In the genomic region with DNA sequence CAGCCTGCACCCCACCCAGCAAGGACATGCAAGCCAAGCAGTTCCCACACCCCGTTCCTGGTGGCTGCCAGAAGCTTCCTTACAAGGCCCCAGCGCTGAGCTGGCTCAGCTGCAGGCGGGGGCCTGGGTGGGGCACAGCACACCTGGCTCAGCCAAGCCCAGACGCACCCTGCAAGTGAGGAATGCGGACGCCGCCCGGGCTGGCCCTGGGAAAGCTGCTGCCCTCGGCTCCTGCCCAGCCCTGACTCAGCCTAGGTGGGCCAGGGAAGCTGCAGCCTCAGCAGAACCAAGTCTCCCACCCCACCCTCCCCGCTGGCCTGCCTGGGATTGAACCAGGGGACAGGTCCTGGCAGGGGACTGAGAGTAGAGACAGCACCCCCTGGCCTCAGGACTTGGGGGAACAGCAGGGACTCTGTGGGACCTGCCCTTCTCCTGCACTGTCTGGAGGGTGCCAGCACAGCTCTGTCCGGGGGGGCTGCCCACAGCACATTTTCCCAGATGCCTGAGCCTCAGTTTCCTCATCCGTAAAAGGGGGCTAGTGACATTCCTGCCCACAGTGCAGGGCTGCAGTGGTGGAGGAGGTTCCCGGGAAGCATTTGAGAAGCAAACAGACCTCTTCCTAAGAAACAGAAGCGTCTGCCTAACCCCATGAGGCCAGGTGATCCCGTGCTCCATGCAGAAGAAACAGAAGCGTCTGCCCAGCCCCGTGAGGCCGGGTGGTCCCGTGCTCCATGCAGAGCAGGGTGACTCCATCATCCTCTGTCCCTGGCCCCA, we compare ENCODE assay signal across 13 cellular contexts. TPM values are rescaled to one million over a fixed set of nuclear protein-coding genes. Genes with fewer than 3 reads are reported as not detected.
DNase-seq lines count a peak whose midpoint lies in the region; ATAC-seq and TF ChIP-seq lines count a peak whose summit lies in the region.
"Had no signal": no experiment of that assay in that cellular context is flagged by ENCODE, and none has a peak within 500 bp of the region (broad histone marks: within the 10 kb centered on the region; RNA-seq: fewer than 3 reads in every experiment).

No MANE protein-coding gene starts in this region.

- H3K27me3 ChIP-seq in H7 (ENCODE audit: control insufficient read depth, insufficient read depth, low read length), result no peaks in the 10 kb centered on the region
- no peaks in the 10 kb centered on the region for H3K27me3 ChIP-seq in spleen (replicated peaks in 1 of 7)
- no peaks in the 10 kb centered on the region for H3K27me3 ChIP-seq in CD4-positive, alpha-beta T cell (ENCODE audit: control insufficient read depth, insufficient read depth, low read length)

- intact Hi-C loops in spleen (cut with DNase I; ENCODE audit: low total_unique reads), result no loop called here
- intact Hi-C loops in CD4-positive, alpha-beta T cell (cut with DNase I, micrococcal nuclease), result no loop called here

- H3K4me1 ChIP-seq in spleen, result peaks cover 0 to 2% (median 0%) of the 10 kb centered on the region in 6 donors

- TF ChIP-seq POLR2A in spleen (IDR thresholded peaks at IDR 0.05), result no peak

- no peak overlapping the region for H3K4me3 Mint-ChIP-seq in CD4-positive, alpha-beta T cell
- H3K4me3 Mint-ChIP-seq: CD8-positive, alpha-beta T cell had no signal

- peak overlapping the region; percentile 100 for H3K27ac ChIP-seq in RWPE1
- H3K27ac ChIP-seq in spleen, result no peak overlapping the region
- no peak overlapping the region for H3K27ac ChIP-seq in CD4-positive, alpha-beta T cell (ENCODE audit: low read depth, low read length)

- no peaks in the 10 kb centered on the region for H3K27me3 Mint-ChIP-seq in CD4-positive, alpha-beta T cell

- POLR2A ChIA-PET in RWPE1 (lab: Yijun Ruan, JAX; ENCODE audit: low non-redundant PET), result interaction anchor here (0.6 to 1.4 kb wide), 8 partner anchors 9 to 35 kb away, joined by 3 to 6 read pairs (median 4); partner anchors contain the start of gene KRT17
- POLR2A ChIA-PET in CD4-positive, alpha-beta T cell (lab: Charles Lee), result interaction anchor here (0.9 kb wide), 1 partner anchor 12 kb away, joined by 4 read pairs; no protein-coding TSS in a partner anchor

- H3K4me1 Mint-ChIP-seq in CD4-positive, alpha-beta T cell (ENCODE audit: low read depth), result no peaks in the 10 kb centered on the region

- WGBS in spleen, 5 donors, result 77 to 91% (median 79%) methylated on average over 10 to 19 of the region's 19 CpGs

- no peak for ATAC-seq in HG02981 (IDR thresholded peaks at IDR 0.05; ENCODE audit: unreplicated experiment)
- no peak for ATAC-seq in CD4-positive, alpha-beta T cell (ENCODE audit: poor library complexity)
- no peak for ATAC-seq in HG03378 (IDR thresholded peaks at IDR 0.05; ENCODE audit: unreplicated experiment)
- ATAC-seq: CD8-positive, alpha-beta T cell had no signal

- H3K36me3 ChIP-seq in H7 (replicated peaks; ENCODE audit: control insufficient read depth, insufficient read depth, low read length), result no peaks in the 10 kb centered on the region
- no peaks in the 10 kb centered on the region for H3K36me3 ChIP-seq in spleen

- no peak for TF ChIP-seq CTCF in RWPE1 (conservative IDR thresholded peaks at IDR 0.05; ENCODE audit: low read depth)
- TF ChIP-seq CTCF in spleen (IDR thresholded peaks at IDR 0.05 in 8 of 11, conservative IDR thresholded peaks at IDR 0.05 in 3 of 11), result no peak
- TF ChIP-seq CTCF in CD4-positive, alpha-beta T cell (IDR thresholded peaks at IDR 0.05), result no peak
- no peak for TF ChIP-seq CTCF in GM10266 (IDR thresholded peaks at IDR 0.05; ENCODE audit: control insufficient read depth, insufficient read depth, low read depth, missing control alignments)

- no peaks in the 10 kb centered on the region for H3K9me3 Mint-ChIP-seq in CD4-positive, alpha-beta T cell
- H3K9me3 Mint-ChIP-seq: CD8-positive, alpha-beta T cell had no signal

- H3K9me3 ChIP-seq in spleen, result no peaks in the 10 kb centered on the region
- H3K9me3 ChIP-seq in CD4-positive, alpha-beta T cell (ENCODE audit: control insufficient read depth, low read length), result no peaks in the 10 kb centered on the region

- peak; percentile 67 for DNase-seq in H7
- DNase-seq in RWPE1 (ENCODE audit: low spot score), result peak; percentile 94
- DNase-seq in left kidney (ENCODE audit: low read depth, low spot score), result peak; percentile 61
- DNase-seq in spleen, result peak; percentile 64
- DNase-seq in CD4-positive, alpha-beta T cell, result no peak
- DNase-seq in GM10266 (ENCODE audit: extremely low spot score), result no peak
- DNase-seq: activated CD8-positive, alpha-beta memory T cell treated with anti-CD3 and anti-CD28 coated beads, Interleukin-2, amount 50 U/mL, for 4 hours; CD8-positive, alpha-beta T cell; effector CD8-positive, alpha-beta T cell; KBM-7; NCI-H1930 had no signal

- no peaks in the 10 kb centered on the region for H3K36me3 Mint-ChIP-seq in CD4-positive, alpha-beta T cell (ENCODE audit: low read depth)
- H3K36me3 Mint-ChIP-seq: CD8-positive, alpha-beta T cell had no signal

- CTCF ChIA-PET in RWPE1 (lab: Yijun Ruan, JAX), result interaction anchor here (0.7 to 13.5 kb wide), 3 partner anchors 9 to 135 kb away, joined by 3 to 321 read pairs (median 18); partner anchors contain the start of gene KRT15
- CTCF ChIA-PET in CD4-positive, alpha-beta T cell (lab: Charles Lee), result interaction anchor here (1.4 to 1.6 kb wide), 2 partner anchors 8 to 12 kb away, joined by 3 to 11 read pairs; no protein-coding TSS in a partner anchor

- H3K27ac Mint-ChIP-seq in CD4-positive, alpha-beta T cell, result no peak overlapping the region
- H3K27ac Mint-ChIP-seq: CD8-positive, alpha-beta T cell had no signal

- H3K4me3 ChIP-seq in H7 (ENCODE audit: insufficient read depth, low read depth, low read length) (no peak overlapping the region), spleen (no peak overlapping the region)

RNA-seq across cellular contexts. Expression of gene KRT17, which starts 29.9 kb away (rescaled TPM):
- total RNA-seq in H7 (2014; rRNA removed; shearing (Covaris generic)), result 0.07 TPM in 1 of 2 replicates, not detected in the other
- 1 to 10 TPM in 1 of 7 donors, not detected in 6; 1.2 TPM for total RNA-seq in spleen
- under 1 TPM in 2 of 3 donors, not detected in 1; 0.58 to 0.70 TPM for polyA plus RNA-seq in spleen
- total RNA-seq in CD4-positive, alpha-beta T cell, result not detected
- total RNA-seq: CD8-positive, alpha-beta T cell had no signal

RNA-seq across cellular contexts. Expression of gene EIF1, which starts 34.4 kb away (rescaled TPM):
- 62.6 and 74.3 TPM in 2 replicates for total RNA-seq in H7 (2014; rRNA removed; shearing (Covaris generic))
- total RNA-seq in spleen, result 100 to 1,000 TPM; 313 to 897 (median 665) TPM
- polyA plus RNA-seq in spleen, result 100 to 1,000 TPM; 560 to 722 (median 560) TPM
- 1,000 to 10,000 TPM; 3,351 to 3,391 TPM for total RNA-seq in CD4-positive, alpha-beta T cell

RNA-seq across cellular contexts. Expression of gene KRT16, which starts 41.8 kb away (rescaled TPM):
- total RNA-seq in H7 (2014; rRNA removed; shearing (Covaris generic)), result not detected in 2 replicates
- total RNA-seq in spleen, result not detected
- under 1 TPM in 2 of 3 donors, not detected in 1; 0.07 to 0.19 TPM for polyA plus RNA-seq in spleen
- not detected for total RNA-seq in CD4-positive, alpha-beta T cell
- total RNA-seq: CD8-positive, alpha-beta T cell had no signal

RNA-seq across cellular contexts. Expression of gene GAST, which starts 57.8 kb away (rescaled TPM):
- total RNA-seq in H7 (2014; rRNA removed; shearing (Covaris generic)), result not detected in 2 replicates
- total RNA-seq in spleen, result not detected
- not detected for polyA plus RNA-seq in spleen
- not detected for total RNA-seq in CD4-positive, alpha-beta T cell
- total RNA-seq: CD8-positive, alpha-beta T cell had no signal

Comparison
In these comparisons a context has a peak if more than half of its experiments do, and no peak if none do; other contexts are left out.
1. DNase-seq: peak in H7 (single experiment), RWPE1 (single experiment), left kidney (single experiment) and spleen (single experiment); none in CD4-positive, alpha-beta T cell (0 of 10) and GM10266 (single experiment).